Comparison of ENCODE assay signal across 16 cellular contexts in the genomic region with DNA sequence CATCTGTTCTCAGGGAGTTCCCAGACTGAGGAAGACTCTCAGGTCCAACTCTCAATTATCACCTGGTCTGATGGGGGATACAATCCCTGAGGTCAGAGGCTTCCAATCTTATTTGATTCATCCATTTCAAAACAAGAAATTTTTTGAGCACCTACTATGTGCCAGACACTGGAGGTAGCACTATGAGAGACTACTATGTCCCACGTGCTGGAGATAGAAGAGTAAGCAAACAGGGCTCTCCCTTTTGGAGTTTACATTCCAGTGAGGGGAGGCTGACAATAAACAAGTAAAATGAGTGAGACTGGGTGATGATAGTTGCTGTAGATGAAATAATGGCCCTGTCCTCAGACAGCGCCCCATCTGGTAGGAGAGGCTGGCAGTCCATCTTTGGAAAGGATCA. TPM values are rescaled to one million over a fixed set of nuclear protein-coding genes. Genes with fewer than 3 reads are reported as not detected.
A peak's percentile ranks its signal among the peaks of the same experiment; 100 is the strongest.
DNase-seq lines count a peak whose midpoint lies in the region; ATAC-seq and TF ChIP-seq lines count a peak whose summit lies in the region.
"Had no signal": no experiment of that assay in that cellular context is flagged by ENCODE, and none has a peak within 500 bp of the region (broad histone marks: within the 10 kb centered on the region; RNA-seq: fewer than 3 reads in every experiment).

No MANE protein-coding gene starts in this region.

- H4K20me1 ChIP-seq in GM23338 (replicated peaks; ENCODE audit: insufficient read depth): no peaks in the 10 kb centered on the region

- H3K4me1 Mint-ChIP-seq in GM23338 (peaks cover 7% of the 10 kb centered on the region), glutamatergic neuron (ENCODE audit: low read depth, unreplicated experiment) (peaks cover 12% of the 10 kb centered on the region)
- H3K4me1 Mint-ChIP-seq: IgD-negative memory B cell had no signal

- H3K27ac ChIP-seq in GM23338 (ENCODE audit: low read depth): no peak overlapping the region
- H3K27ac ChIP-seq: KMS-11 had no signal

- H3K27me3 Mint-ChIP-seq in GM23338 (ENCODE audit: insufficient read depth, low read depth, poor library complexity) (peaks cover 12% of the 10 kb centered on the region), glutamatergic neuron (ENCODE audit: unreplicated experiment) (peaks cover 18% of the 10 kb centered on the region)

- no peak overlapping the region for H3K4me3 ChIP-seq in GM23338
- H3K4me3 ChIP-seq in NB4 (ENCODE audit: low read depth, low read length): no peak overlapping the region
- no peak overlapping the region for H3K4me3 ChIP-seq in lower leg skin (ENCODE audit: low read depth, poor library complexity, severe bottlenecking)

- H3F3A ChIP-seq in GM23338 (replicated peaks; ENCODE audit: low read depth): no peaks in the 10 kb centered on the region

- H3K36me3 Mint-ChIP-seq in GM23338 (ENCODE audit: low read depth): no peaks in the 10 kb centered on the region; the same call in 2 of the 3 replicates
- H3K36me3 Mint-ChIP-seq in glutamatergic neuron (ENCODE audit: unreplicated experiment): peaks cover 10% of the 10 kb centered on the region
- H3K36me3 Mint-ChIP-seq: CD14-positive monocyte; CD8-positive, alpha-beta T cell had no signal

- H3K9me2 ChIP-seq in GM23338 (ENCODE audit: insufficient read depth): no peaks in the 10 kb centered on the region

- 0 out of 2 replicates have a peak, but pooled peaks cover 5% of the 10 kb centered on the region for H3K27me3 ChIP-seq in GM23338 (ENCODE audit: insufficient read depth)

- DNase-seq in GM23338 (ENCODE audit: low spot score) (no peak), NB4 (ENCODE audit: low read depth) (no peak), glutamatergic neuron (no peak), lower leg skin (ENCODE audit: low spot score in 2 of 2) (no peak), NCI-H345 treated with DMSO at 0.1 percent for 48 hours (lab: John Stamatoyannopoulos, UW; ENCODE audit: unreplicated experiment) (no peak), HEK293T (ENCODE audit: extremely low spot score) (no peak)
- DNase-seq: CD8-positive, alpha-beta T cell; COR-L47; DMS153; DND-41; GDM1 had no signal

- TF ChIP-seq POLR2A in NB4 (IDR thresholded peaks at IDR 0.05; ENCODE audit: extremely low read depth, insufficient read length) (no peak), lower leg skin (IDR thresholded peaks at IDR 0.05) (no peak)

- POLR2A ChIA-PET in HEK293T (lab: Yijun Ruan, JAX): no interaction called here

- TF ChIP-seq CTCF in GM23338 (conservative IDR thresholded peaks at IDR 0.05; ENCODE audit: low read depth in 2 of 2) (peak; percentile 29 to 30), NB4 (IDR thresholded peaks at IDR 0.05; ENCODE audit: low read depth, low read length) (peak; percentile 1), glutamatergic neuron (IDR thresholded peaks at IDR 0.05; ENCODE audit: partially characterized antibody, unreplicated experiment) (no peak), lower leg skin (IDR thresholded peaks at IDR 0.05) (no peak)

- H3K27ac Mint-ChIP-seq in GM23338: no peak overlapping the region
- H3K27ac Mint-ChIP-seq in glutamatergic neuron (ENCODE audit: unreplicated experiment): peak overlapping the region; percentile 5
- H3K27ac Mint-ChIP-seq: CD14-positive monocyte; CD8-positive, alpha-beta T cell; IgD-negative memory B cell had no signal

- CTCF ChIA-PET in HEK293T (lab: Yijun Ruan, JAX): no interaction called here

- no peaks in the 10 kb centered on the region for H3K79me2 ChIP-seq in GM23338 (replicated peaks; ENCODE audit: insufficient read depth)

- no peaks in the 10 kb centered on the region for H3K4me1 ChIP-seq in GM23338 (ENCODE audit: insufficient read depth)

- no peaks in the 10 kb centered on the region; the same call in 2 of the 3 replicates for H3K9me3 Mint-ChIP-seq in GM23338
- H3K9me3 Mint-ChIP-seq in glutamatergic neuron (ENCODE audit: unreplicated experiment): peaks cover 11% of the 10 kb centered on the region
- H3K9me3 Mint-ChIP-seq: CD8-positive, alpha-beta T cell had no signal

- intact Hi-C loops in lower leg skin (cut with DNase I; ENCODE audit: low total_unique reads): no loop called here

- ATAC-seq in GM23338: no peak
- ATAC-seq: CD8-positive, alpha-beta T cell had no signal

- H3K36me3 ChIP-seq in GM23338 (ENCODE audit: insufficient read depth): no peaks in the 10 kb centered on the region

- 41 to 64% methylated on average over 2 of the region's 2 CpGs for WGBS in lower leg skin, 2 donors

- H3K4me2 ChIP-seq in GM23338: no peak overlapping the region
- H3K4me2 ChIP-seq: KMS-11 had no signal

- no peak overlapping the region for H2AFZ ChIP-seq in GM23338

- H3K4me3 Mint-ChIP-seq in GM23338 (no peak overlapping the region), glutamatergic neuron (ENCODE audit: unreplicated experiment) (no peak overlapping the region)
- H3K4me3 Mint-ChIP-seq: CD8-positive, alpha-beta T cell; IgD-negative memory B cell had no signal

TF ChIP-seq in HEK293T, 16 proteins besides CTCF, POLR2A, EP300 and RAD21:
- TF ChIP-seq, protein P1, sequence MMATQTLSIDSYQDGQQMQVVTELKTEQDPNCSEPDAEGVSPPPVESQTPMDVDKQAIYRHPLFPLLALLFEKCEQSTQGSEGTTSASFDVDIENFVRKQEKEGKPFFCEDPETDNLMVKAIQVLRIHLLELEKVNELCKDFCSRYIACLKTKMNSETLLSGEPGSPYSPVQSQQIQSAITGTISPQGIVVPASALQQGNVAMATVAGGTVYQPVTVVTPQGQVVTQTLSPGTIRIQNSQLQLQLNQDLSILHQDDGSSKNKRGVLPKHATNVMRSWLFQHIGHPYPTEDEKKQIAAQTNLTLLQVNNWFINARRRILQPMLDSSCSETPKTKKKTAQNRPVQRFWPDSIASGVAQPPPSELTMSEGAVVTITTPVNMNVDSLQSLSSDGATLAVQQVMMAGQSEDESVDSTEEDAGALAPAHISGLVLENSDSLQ (IDR thresholded peaks at IDR 0.05): no peak
- TF ChIP-seq FOXA1 (IDR thresholded peaks at IDR 0.05) (no peak), TARDBP (IDR thresholded peaks at IDR 0.05) (no peak), ELF4 (IDR thresholded peaks at IDR 0.05) (no peak), HDGF (IDR thresholded peaks at IDR 0.05; ENCODE audit: borderline replicate concordance) (no peak), BHLHE40 (IDR thresholded peaks at IDR 0.05; ENCODE audit: borderline replicate concordance) (no peak), SP1 (IDR thresholded peaks at IDR 0.05) (no peak)
TF ChIP-seq in HEK293T: peak in this region for 0.

RNA-seq across cellular contexts. Expression of a gene that starts 16.5 kb away (rescaled TPM):
- total RNA-seq in GM23338 (2014; rRNA removed; shearing (Covaris generic)): 11.5 and 14.6 TPM in 2 replicates
- 0.91 and 1.5 TPM in 2 replicates for polyA plus RNA-seq in GM23338 (2016; fragmentation: Nextera tagmentation; extraction: Ambion mirVana)
- total RNA-seq in glutamatergic neuron (ENCODE audit: unreplicated experiment): 51.3 TPM
- under 1 TPM in 2 of 4 donors, not detected in 2; 0.10 to 0.42 TPM for total RNA-seq in lower leg skin
- total RNA-seq: CD8-positive, alpha-beta T cell; HT-29 had no signal
- polyA plus RNA-seq: BJ, CD14-positive monocyte, IgD-negative memory B cell had no signal

RNA-seq across cellular contexts. Expression of a gene that starts 21.4 kb away (rescaled TPM):
- total RNA-seq in GM23338 (2014; rRNA removed; shearing (Covaris generic)): 19.8 and 25.9 TPM in 2 replicates
- 12.8 and 14.6 TPM in 2 replicates for polyA plus RNA-seq in GM23338 (2016; fragmentation: Nextera tagmentation; extraction: Ambion mirVana)
- 15.3 TPM for total RNA-seq in glutamatergic neuron (ENCODE audit: unreplicated experiment)
- total RNA-seq in lower leg skin: 10 to 100 TPM; 10.8 to 21.1 (median 17.3) TPM

RNA-seq across cellular contexts. Expression of a gene that starts 26.4 kb away (rescaled TPM):
- total RNA-seq in GM23338 (2014; rRNA removed; shearing (Covaris generic)): 19.8 and 23.2 TPM in 2 replicates
- polyA plus RNA-seq in GM23338 (2016; fragmentation: Nextera tagmentation; extraction: Ambion mirVana): 5.5 and 6.5 TPM in 2 replicates
- total RNA-seq in glutamatergic neuron (ENCODE audit: unreplicated experiment) (41.7 TPM), lower leg skin (10 to 100 TPM in 3 of 4 donors, 1 to 10 TPM in 1; 5.9 to 15.7 (median 12.8) TPM)

RNA-seq across cellular contexts. Expression of a gene that starts 29.4 kb away (rescaled TPM):
- total RNA-seq in GM23338 (2014; rRNA removed; shearing (Covaris generic)): 30.5 and 30.9 TPM in 2 replicates
- polyA plus RNA-seq in GM23338 (2016; fragmentation: Nextera tagmentation; extraction: Ambion mirVana): 14.0 and 14.7 TPM in 2 replicates
- total RNA-seq in glutamatergic neuron (ENCODE audit: unreplicated experiment): 71.8 TPM
- 10 to 100 TPM; 18.0 to 40.6 (median 32.6) TPM for total RNA-seq in lower leg skin

RNA-seq across cellular contexts. Expression of a gene that starts 39.8 kb away (rescaled TPM):
- total RNA-seq in GM23338 (2014; rRNA removed; shearing (Covaris generic)): 2,361 and 2,444 TPM in 2 replicates
- 1,345 and 1,425 TPM in 2 replicates for polyA plus RNA-seq in GM23338 (2016; fragmentation: Nextera tagmentation; extraction: Ambion mirVana)
- total RNA-seq in glutamatergic neuron (ENCODE audit: unreplicated experiment) (771 TPM), lower leg skin (100 to 1,000 TPM; 505 to 604 (median 551) TPM)

Comparison
In these comparisons a context has a peak if more than half of its experiments do, and no peak if none do; other contexts are left out.
1. CTCF ChIP-seq: peak in GM23338 (2 of 2) and NB4 (single experiment); none in glutamatergic neuron (single experiment) and lower leg skin (0 of 3).